In genomic region chr2:170660406-170660805, GRCh38 we compare ENCODE assay signal across 19 cellular contexts. TPM values are rescaled to one million over a fixed set of nuclear protein-coding genes. Genes with fewer than 3 reads are reported as not detected.
DNase-seq lines count a peak whose midpoint lies in the region; ATAC-seq and TF ChIP-seq lines count a peak whose summit lies in the region.
"Had no signal": no experiment of that assay in that cellular context is flagged by ENCODE, and none has a peak within 500 bp of the region (broad histone marks: within the 10 kb centered on the region; RNA-seq: fewer than 3 reads in every experiment).

No MANE protein-coding gene starts in this region.

- H3K4me3 Mint-ChIP-seq in T-cell, result no peak overlapping the region
- H3K4me3 Mint-ChIP-seq: activated CD4-positive, alpha-beta T cell treated with anti-CD3 and anti-CD28 coated beads, Interleukin-2, amount 10 ng/mL, durations not matched to agents 24 days and 14 days; naive thymus-derived CD4-positive, alpha-beta T cell; stimulated activated memory B cell treated with anti-CD40 and anti-IgM and Interleukin-4, amounts not matched to agents 10 μg/mL and 1 μg/mL and 100 μg/mL, for 72 hours had no signal

- no peaks in the 10 kb centered on the region for H3K27me3 ChIP-seq in MG63
- no peaks in the 10 kb centered on the region for H3K27me3 ChIP-seq in colonic mucosa
- H3K27me3 ChIP-seq: BLaER1, uterus had no signal

- no peaks in the 10 kb centered on the region for H3K4me1 Mint-ChIP-seq in T-cell
- H3K4me1 Mint-ChIP-seq: activated CD4-positive, alpha-beta T cell treated with anti-CD3 and anti-CD28 coated beads, Interleukin-2, amount 10 ng/mL, durations not matched to agents 24 days and 14 days; naive thymus-derived CD4-positive, alpha-beta T cell; stimulated activated memory B cell treated with anti-CD40 and anti-IgM and Interleukin-4, amounts not matched to agents 10 μg/mL and 1 μg/mL and 100 μg/mL, for 72 hours had no signal

- H3K9me3 Mint-ChIP-seq in T-cell, result no peaks in the 10 kb centered on the region
- H3K9me3 Mint-ChIP-seq: activated CD4-positive, alpha-beta T cell treated with anti-CD3 and anti-CD28 coated beads, Interleukin-2, amount 10 ng/mL, durations not matched to agents 24 days and 14 days; naive thymus-derived CD4-positive, alpha-beta T cell; stimulated activated memory B cell treated with anti-CD40 and anti-IgM and Interleukin-4, amounts not matched to agents 10 μg/mL and 1 μg/mL and 100 μg/mL, for 72 hours had no signal

- POLR2A ChIA-PET in T-cell (lab: Charles Lee), result no interaction called here

- ATAC-seq in mucosa of descending colon (peak; percentile 58), T-cell (replicated peaks in 1 of 4) (no peak)
- ATAC-seq: naive thymus-derived CD4-positive, alpha-beta T cell; stimulated activated memory B cell treated with anti-CD40 and anti-IgM and Interleukin-4, amounts not matched to agents 10 μg/mL and 1 μg/mL and 100 μg/mL, for 72 hours had no signal

- H3K4me1 ChIP-seq in colonic mucosa, result no peaks in the 10 kb centered on the region
- peaks cover 3% of the 10 kb centered on the region for H3K4me1 ChIP-seq in mucosa of descending colon (ENCODE audit: low read depth)
- H3K4me1 ChIP-seq: BLaER1, uterus had no signal

- no peak overlapping the region for H3K9ac ChIP-seq in colonic mucosa (ENCODE audit: low read depth in 2 of 2, low read length in 2 of 2)
- H3K9ac ChIP-seq: BLaER1 had no signal

- H3K9me3 ChIP-seq in MG63 (no peaks in the 10 kb centered on the region), colonic mucosa (no peaks in the 10 kb centered on the region), mucosa of descending colon (no peaks in the 10 kb centered on the region)
- H3K9me3 ChIP-seq: BLaER1, uterus had no signal

- peak; percentile 73 for DNase-seq in DMS 273 treated with DMSO at 0.1 percent for 48 hours (lab: John Stamatoyannopoulos, UW)
- peak; percentile 34 for DNase-seq in MG63
- peak; percentile 18 for DNase-seq in colonic mucosa
- DNase-seq in mucosa of descending colon, result peak in 1 of 3 donors; percentile 21
- no peak for DNase-seq in activated T-cell treated with anti-CD3 and anti-CD28 coated beads for 4 hours
- DNase-seq in T-cell, result no peak
- DNase-seq in OCI-M2 (lab: John Stamatoyannopoulos, UW; ENCODE audit: unreplicated experiment), result no peak
- DNase-seq in GM19238 (ENCODE audit: insufficient read length, low spot score), result no peak
- DNase-seq: activated CD4-positive, alpha-beta T cell treated with anti-CD3 and anti-CD28 coated beads, Interleukin-2, amount 10 ng/mL, durations not matched to agents 24 days and 14 days; aorta; effector memory CD4-positive, alpha-beta T cell; naive thymus-derived CD4-positive, alpha-beta T cell; NCI-H1048; NCI-H524; retina; T-helper 9 cell; uterus had no signal

- CTCF ChIA-PET in T-cell (lab: Charles Lee), result no interaction called here

- H3K4me3 ChIP-seq in MG63 (no peak overlapping the region), colonic mucosa (no peak overlapping the region), mucosa of descending colon (no peak overlapping the region)
- H3K4me3 ChIP-seq: BLaER1, uterus had no signal

- H3K27ac Mint-ChIP-seq in T-cell, result no peak overlapping the region
- H3K27ac Mint-ChIP-seq: activated CD4-positive, alpha-beta T cell treated with anti-CD3 and anti-CD28 coated beads, Interleukin-2, amount 10 ng/mL, durations not matched to agents 24 days and 14 days; naive thymus-derived CD4-positive, alpha-beta T cell; stimulated activated memory B cell treated with anti-CD40 and anti-IgM and Interleukin-4, amounts not matched to agents 10 μg/mL and 1 μg/mL and 100 μg/mL, for 72 hours had no signal

- no peaks in the 10 kb centered on the region for H3K36me3 Mint-ChIP-seq in T-cell
- H3K36me3 Mint-ChIP-seq: naive thymus-derived CD4-positive, alpha-beta T cell; stimulated activated memory B cell treated with anti-CD40 and anti-IgM and Interleukin-4, amounts not matched to agents 10 μg/mL and 1 μg/mL and 100 μg/mL, for 72 hours had no signal

- H3K27ac ChIP-seq in colonic mucosa, result no peak overlapping the region
- H3K27ac ChIP-seq: BLaER1, uterus had no signal

- H3K27me3 Mint-ChIP-seq in T-cell, result peaks cover 8 to 10% of the 10 kb centered on the region in 2 donors
- H3K27me3 Mint-ChIP-seq: stimulated activated memory B cell treated with anti-CD40 and anti-IgM and Interleukin-4, amounts not matched to agents 10 μg/mL and 1 μg/mL and 100 μg/mL, for 72 hours had no signal

- TF ChIP-seq CTCF in colonic mucosa (IDR thresholded peaks at IDR 0.05) (no peak), mucosa of descending colon (IDR thresholded peaks at IDR 0.05) (no peak)

- H3K36me3 ChIP-seq in MG63, result no peaks in the 10 kb centered on the region
- H3K36me3 ChIP-seq in colonic mucosa, result no peaks in the 10 kb centered on the region
- no peaks in the 10 kb centered on the region for H3K36me3 ChIP-seq in mucosa of descending colon (ENCODE audit: low read depth)
- H3K36me3 ChIP-seq: BLaER1, uterus had no signal

- intact Hi-C loops in colonic mucosa (cut with DNase I), result no loop called here
- intact Hi-C loops in mucosa of descending colon (cut with DNase I, micrococcal nuclease), result no loop called here

RNA-seq across cellular contexts. Expression of gene SP5, which starts 54.7 kb away (rescaled TPM):
- 0.20 and 0.39 TPM in 2 replicates for total RNA-seq in MG63 (2014; rRNA removed; shearing (Covaris generic); ENCODE audit: low replicate concordance)
- total RNA-seq in colonic mucosa, result 1 to 10 TPM; 1.2 to 3.5 TPM
- 1 to 10 TPM; 2.1 to 4.8 (median 2.3) TPM for total RNA-seq in mucosa of descending colon
- total RNA-seq in T-cell, result not detected
- total RNA-seq: naive thymus-derived CD4-positive, alpha-beta T cell had no signal

Comparison
In these comparisons a context has a peak if more than half of its experiments do, and no peak if none do; other contexts are left out.
1. DNase-seq: peak in DMS 273 treated with DMSO at 0.1 percent for 48 hours (single experiment), MG63 (single experiment) and colonic mucosa (single experiment); none in activated T-cell treated with anti-CD3 and anti-CD28 coated beads for 4 hours (single experiment), T-cell (0 of 34), OCI-M2 (single experiment) and GM19238 (single experiment).